In the genomic region with DNA sequence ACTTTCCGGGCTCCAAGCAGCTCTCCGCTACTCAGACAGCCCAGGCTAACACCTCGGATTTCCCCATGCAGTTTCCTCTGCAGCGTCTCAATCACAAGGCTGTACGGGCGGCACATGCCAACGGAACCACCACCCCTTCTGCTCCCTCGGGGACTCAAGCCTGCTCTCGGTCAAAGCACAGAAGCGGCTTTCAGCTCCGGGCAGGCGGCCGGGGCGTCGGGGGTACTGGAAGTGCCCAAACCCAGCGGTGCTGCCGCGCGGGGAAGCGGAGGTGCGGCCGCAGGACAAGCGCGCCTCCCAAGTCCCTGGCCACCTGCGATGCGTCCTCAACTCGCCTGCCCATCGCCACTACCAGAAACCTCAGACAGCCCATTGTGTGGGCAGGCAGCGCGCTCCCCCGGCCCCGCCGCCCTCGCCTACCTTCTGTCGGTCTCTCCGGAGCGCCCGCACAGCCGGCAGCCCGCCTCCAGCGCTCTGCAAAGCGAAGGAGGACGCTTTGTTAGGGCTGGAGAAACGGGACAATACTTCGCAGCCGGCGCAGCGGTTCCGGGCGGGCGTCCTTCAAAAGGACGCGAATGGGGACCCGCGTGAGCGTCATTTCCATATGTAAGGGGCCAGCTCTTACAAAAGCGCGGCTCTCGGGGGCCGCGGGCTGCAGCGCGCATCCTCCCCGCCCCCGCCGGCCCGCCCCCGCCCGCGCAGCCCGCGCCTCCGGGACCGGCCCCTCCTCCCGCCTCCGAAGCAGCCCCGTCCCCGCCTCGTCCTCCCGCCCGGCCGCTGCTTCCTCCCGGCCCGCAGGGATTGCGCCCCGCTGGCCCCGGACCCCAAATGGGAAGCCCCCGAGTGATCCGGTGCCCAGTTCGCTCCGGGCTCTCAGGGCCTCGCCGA, we compare ENCODE assay signal across 8 cellular contexts. TPM values are rescaled to one million over a fixed set of nuclear protein-coding genes. Genes with fewer than 3 reads are reported as not detected.
DNase-seq lines count a peak whose midpoint lies in the region; ATAC-seq, FAIRE-seq and TF ChIP-seq lines count a peak whose summit lies in the region.

No MANE protein-coding gene starts in this region.

- no CpG with 5 or more reads among the region's 93 CpGs for WGBS in iPS DF 6.9 (ENCODE audit: insufficient coverage, insufficient read length)
- 0 to 1% methylated on average over 93 of the region's 93 CpGs for WGBS in sigmoid colon, 2 donors

- H3K9me2 ChIP-seq in Karpas-422 (replicated peaks; ENCODE audit: insufficient read depth, low read length) = no peaks in the 10 kb centered on the region

- H3K27me3 ChIP-seq in Karpas-422 (ENCODE audit: low read length) (0 out of 2 replicates have a peak, but pooled peaks cover 6% of the 10 kb centered on the region), iPS DF 6.9 (ENCODE audit: control insufficient read depth, insufficient read depth, low read length) (peaks cover 22% of the 10 kb centered on the region), sigmoid colon (no peaks in the 10 kb centered on the region)

- H3K9ac ChIP-seq in Karpas-422 (ENCODE audit: low read length) = peak overlapping the region; percentile 84

- H2AFZ ChIP-seq in Karpas-422 (ENCODE audit: low read length) = no peak overlapping the region

- no peak for TF ChIP-seq EP300 in sigmoid colon (IDR thresholded peaks at IDR 0.05)

- FAIRE-seq in GM19239 (lab: Jason Lieb, UNC) = no peak

- in situ Hi-C loops in astrocyte of the cerebellum (cut with HindIII; ENCODE audit: low sequenced_read_pairs) = no loop called here

- peaks cover 41% of the 10 kb centered on the region for H4K20me1 ChIP-seq in Karpas-422 (ENCODE audit: insufficient read depth, low read depth, low read length)

- peaks cover 46% of the 10 kb centered on the region for H3K79me2 ChIP-seq in Karpas-422 (ENCODE audit: low read length)

- peak overlapping the region; percentile 92 for H3K4me2 ChIP-seq in Karpas-422 (ENCODE audit: low read depth, low read length, poor library complexity, severe bottlenecking)

- peaks cover 53% of the 10 kb centered on the region for H3K4me1 ChIP-seq in Karpas-422 (ENCODE audit: low read length)
- peaks cover 2% of the 10 kb centered on the region; the same call in 1 of the 2 replicates for H3K4me1 ChIP-seq in iPS DF 6.9 (ENCODE audit: control insufficient read depth, insufficient read depth, low read length)
- peaks cover 0 to 26% (median 17%) of the 10 kb centered on the region in 4 donors for H3K4me1 ChIP-seq in sigmoid colon

- TF ChIP-seq POLR2A in sigmoid colon (IDR thresholded peaks at IDR 0.05) = no peak

- intact Hi-C loops in sigmoid colon (cut with DNase I) = loop anchor here (2.0 kb wide), 1 partner anchor 31 kb away; no protein-coding TSS in a partner anchor

- peak overlapping the region; percentile 81 for H3K4me3 ChIP-seq in Karpas-422 (ENCODE audit: low read length)
- H3K4me3 ChIP-seq in astrocyte of the cerebellum (ENCODE audit: low read depth, low read length) = peak overlapping the region; percentile 69
- H3K4me3 ChIP-seq in iPS DF 6.9 (ENCODE audit: low read length) = peak overlapping the region; percentile 60
- peak overlapping the region; percentile 80 to 96 (median 87) for H3K4me3 ChIP-seq in sigmoid colon

- no peaks in the 10 kb centered on the region for H3K9me3 ChIP-seq in Karpas-422 (ENCODE audit: low read length)
- H3K9me3 ChIP-seq in iPS DF 6.9 (ENCODE audit: control insufficient read depth, insufficient read depth, low read length) = no peaks in the 10 kb centered on the region
- H3K9me3 ChIP-seq in sigmoid colon = no peaks in the 10 kb centered on the region

- DNase-seq in EH (ENCODE audit: low read depth) (peak; percentile 55), Karpas-422 (peak; percentile 87), T-helper 1 cell (peak; percentile 35 to 63 (median 58)), astrocyte of the cerebellum (ENCODE audit: low read depth) (no peak), iPS DF 6.9 (ENCODE audit: low read depth, low spot score) (no peak), sigmoid colon (peak; percentile 72), GM19239 (ENCODE audit: insufficient read length, low spot score) (no peak)

- ATAC-seq in GM21786 (IDR thresholded peaks at IDR 0.05; ENCODE audit: unreplicated experiment) = peak; percentile 32

- H3K36me3 ChIP-seq in Karpas-422 (ENCODE audit: insufficient read depth, low read length) (0 out of 2 replicates have a peak, but pooled peaks cover 2% of the 10 kb centered on the region), iPS DF 6.9 (ENCODE audit: control insufficient read depth, insufficient read depth, low read length) (no peaks in the 10 kb centered on the region), sigmoid colon (no peaks in the 10 kb centered on the region)

- no peak for TF ChIP-seq CTCF in astrocyte of the cerebellum (IDR thresholded peaks at IDR 0.05; ENCODE audit: low read depth, low read length, missing control alignments)
- no peak for TF ChIP-seq CTCF in sigmoid colon (IDR thresholded peaks at IDR 0.05)

- H3K27ac ChIP-seq in Karpas-422 (ENCODE audit: low read length) (0 out of 2 replicates have a peak overlapping the region, but pooled peaks have one; percentile 5), iPS DF 6.9 (ENCODE audit: low read length) (no peak overlapping the region), sigmoid colon (peak overlapping the region; percentile 89 to 97 (median 94))

RNA-seq across cellular contexts. Expression of a gene that starts 0.7 kb away (rescaled TPM):
- total RNA-seq in Karpas-422 (2014; rRNA removed; shearing (Covaris generic); ENCODE audit: low replicate concordance) = 59.4 and 85.6 TPM in 2 replicates
- 10 to 100 TPM; 20.7 to 38.2 (median 26.9) TPM for total RNA-seq in sigmoid colon
- polyA plus RNA-seq in sigmoid colon = 10 to 100 TPM in 1 of 3 donors, 1 to 10 TPM in 2; 3.6 to 14.8 (median 5.1) TPM

RNA-seq across cellular contexts. Expression of a gene that starts 41.6 kb away (rescaled TPM):
- not detected in 2 replicates for total RNA-seq in Karpas-422 (2014; rRNA removed; shearing (Covaris generic); ENCODE audit: low replicate concordance)
- not detected for total RNA-seq in sigmoid colon
- 1 to 10 TPM; 5.3 to 9.3 (median 6.0) TPM for polyA plus RNA-seq in sigmoid colon

Comparison
In these comparisons a context has a peak if more than half of its experiments do, and no peak if none do; other contexts are left out.
1. DNase-seq: peak in EH (single experiment), Karpas-422 (single experiment), T-helper 1 cell (5 of 5) and sigmoid colon (single experiment); none in astrocyte of the cerebellum (single experiment), iPS DF 6.9 (single experiment) and GM19239 (single experiment).
2. Peak in every context shown above with its lines, with median percentiles within 50 percentile points of each other: H3K4me3 ChIP-seq.